In genomic region chr12:8662592-8662991, GRCh38 we compare ENCODE assay signal across 1 cellular context.
TF ChIP-seq lines count a peak whose summit lies in the region.

Gene MFAP5, minus strand, starts transcription at chr12:8662826. Its CDS starts 722 bp downstream, at chr12:8662104.

TF ChIP-seq in GM23338, 12 proteins besides CTCF, POLR2A, EP300 and RAD21 (continued from another document):
- no peak for TF ChIP-seq REST (IDR thresholded peaks at IDR 0.05; ENCODE audit: unreplicated experiment)
